8 cellular contexts compared by ENCODE assay signal in genomic region chr2:288002-288742, GRCh38. TPM values are rescaled to one million over a fixed set of nuclear protein-coding genes. Genes with fewer than 3 reads are reported as not detected.
DNase-seq lines count a peak whose midpoint lies in the region; ATAC-seq and TF ChIP-seq lines count a peak whose summit lies in the region.

Gene ALKAL2, minus strand, starts transcription at chr2:288091. Its CDS starts 256 bp downstream, at chr2:287835.

- peaks cover 0 to 4% of the 10 kb centered on the region in 2 donors for H3K27me3 ChIP-seq in Peyer's patch
- peaks cover 4 to 58% (median 21%) of the 10 kb centered on the region in 4 donors for H3K27me3 ChIP-seq in esophagus muscularis mucosa

- H3K9me3 ChIP-seq in Peyer's patch (no peaks in the 10 kb centered on the region), esophagus muscularis mucosa (no peaks in the 10 kb centered on the region)

- H3K36me3 ChIP-seq in Peyer's patch = no peaks in the 10 kb centered on the region
- no peaks in the 10 kb centered on the region for H3K36me3 ChIP-seq in esophagus muscularis mucosa

- intact Hi-C loops in esophagus muscularis mucosa (cut with DNase I) = loop anchor here (5.0 kb wide), 1 partner anchor 41 kb away; no protein-coding TSS in a partner anchor

- TF ChIP-seq CTCF in Peyer's patch (IDR thresholded peaks at IDR 0.05) (no peak), esophagus muscularis mucosa (IDR thresholded peaks at IDR 0.05) (no peak), omental fat pad (IDR thresholded peaks at IDR 0.05) (no peak)

- no CpG with 5 or more reads among the region's 115 CpGs for WGBS in esophagus muscularis mucosa

- peak within 1 kb of the TSS; percentile 33 to 72 (median 49) for H3K4me3 ChIP-seq in Peyer's patch
- peak within 1 kb of the TSS; percentile 48 to 62 (median 52) for H3K4me3 ChIP-seq in esophagus muscularis mucosa

- ATAC-seq in omental fat pad (ENCODE audit: low FRiP score) (no peak), HG03108 (IDR thresholded peaks at IDR 0.05; ENCODE audit: unreplicated experiment) (no peak)

- TF ChIP-seq POLR2A in Peyer's patch (IDR thresholded peaks at IDR 0.05) (no peak), esophagus muscularis mucosa (IDR thresholded peaks at IDR 0.05; ENCODE audit: low read depth) (no peak)

- DNase-seq in D341Med (ENCODE audit: low spot score) = peak; percentile 62
- peak in 1 of 3 donors; percentile 56 for DNase-seq in Peyer's patch
- DNase-seq in esophagus muscularis mucosa (ENCODE audit: extremely low spot score) = no peak
- no peak for DNase-seq in omental fat pad (ENCODE audit: low spot score)
- DNase-seq in NCI-H2196 treated with DMSO at 0.1 percent for 48 hours (lab: John Stamatoyannopoulos, UW; ENCODE audit: unreplicated experiment) = no peak
- no peak for DNase-seq in cerebellum (ENCODE audit: low spot score)
- DNase-seq in SHP77 (lab: John Stamatoyannopoulos, UW) = no peak

- peak within 1 kb of the TSS; percentile 7 to 33 (median 12) for H3K27ac ChIP-seq in Peyer's patch
- H3K27ac ChIP-seq in esophagus muscularis mucosa (replicated peaks in 1 of 4) = no peak within 1 kb of the TSS

- no peak for TF ChIP-seq EP300 in esophagus muscularis mucosa (IDR thresholded peaks at IDR 0.05)

- H3K4me1 ChIP-seq in Peyer's patch = peaks cover 0 to 39% (median 10%) of the 10 kb centered on the region in 4 donors
- H3K4me1 ChIP-seq in esophagus muscularis mucosa = peaks cover 23 to 37% (median 36%) of the 10 kb centered on the region in 4 donors

RNA-seq across cellular contexts. Expression of gene ALKAL2, which starts in this region (rescaled TPM):
- total RNA-seq in Peyer's patch = 1 to 10 TPM in 3 of 4 donors, not detected in 1; 1.6 to 9.1 (median 3.6) TPM
- total RNA-seq in esophagus muscularis mucosa = 10 to 100 TPM in 1 of 4 donors, 1 to 10 TPM in 2, not detected in 1; 1.7 to 11.9 (median 2.3) TPM
- total RNA-seq in omental fat pad = 10 to 100 TPM in 3 of 4 donors, 1 to 10 TPM in 1; 4.8 to 45.6 (median 17.0) TPM
- total RNA-seq in cerebellum = 2.4 TPM

Comparison
In these comparisons a context has a peak if more than half of its experiments do, and no peak if none do; other contexts are left out.
1. H3K27ac ChIP-seq: peak in Peyer's patch (4 of 4); none in esophagus muscularis mucosa (0 of 4).